Comparison of ENCODE assay signal across 15 cellular contexts in the genomic region with DNA sequence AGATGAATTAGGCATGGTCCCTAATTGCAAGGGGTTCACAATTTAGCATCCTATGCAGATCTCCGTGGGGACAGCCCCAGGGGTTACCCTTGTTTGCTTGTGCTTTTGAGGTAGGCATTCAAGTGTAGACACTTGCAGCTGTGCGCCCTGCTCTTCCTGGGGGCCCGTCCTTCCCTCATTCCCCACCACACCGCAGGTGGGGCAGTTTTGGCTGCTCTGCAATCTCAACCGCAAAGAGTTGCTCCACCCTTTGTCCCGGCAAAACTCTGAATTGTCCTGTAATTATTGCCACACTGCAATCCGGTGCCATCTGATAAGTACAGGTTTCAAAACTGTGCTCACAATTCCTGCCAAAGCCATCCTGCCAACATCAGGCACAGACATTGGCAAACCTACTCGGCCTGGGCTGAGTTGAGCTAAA.
DNase-seq lines count a peak whose midpoint lies in the region; ATAC-seq and TF ChIP-seq lines count a peak whose summit lies in the region.
"Had no signal": no experiment of that assay in that cellular context is flagged by ENCODE, and none has a peak within 500 bp of the region (broad histone marks: within the 10 kb centered on the region; RNA-seq: fewer than 3 reads in every experiment).

No MANE protein-coding gene starts in this region.

- ATAC-seq in HG02885 (IDR thresholded peaks at IDR 0.05; ENCODE audit: poor library complexity, unreplicated experiment), result peak; percentile 55
- ATAC-seq in RWPE2 (ENCODE audit: low read depth), result peak; percentile 49; the same call in 2 of the 3 replicates
- ATAC-seq in lower lobe of right lung, result peak; percentile 63 to 79
- no peak for ATAC-seq in HG03196 (IDR thresholded peaks at IDR 0.05; ENCODE audit: unreplicated experiment)
- no peak for ATAC-seq in gastroesophageal sphincter
- ATAC-seq: natural killer cell treated with Interleukin-12 subunit alpha and Interleukin-12 subunit beta and Interleukin-15 and Interleukin-18, amount 100 ng/mL, for 72 hours had no signal

- no peaks in the 10 kb centered on the region for H3K9me3 ChIP-seq in RWPE2 (ENCODE audit: severe bottlenecking)
- no peaks in the 10 kb centered on the region for H3K9me3 ChIP-seq in lower lobe of right lung
- H3K9me3 ChIP-seq in gastroesophageal sphincter, result no peaks in the 10 kb centered on the region
- H3K9me3 ChIP-seq: thoracic aorta had no signal

- peak overlapping the region; percentile 40 for H3K27ac ChIP-seq in RWPE2 (ENCODE audit: poor library complexity, severe bottlenecking)
- no peak overlapping the region for H3K27ac ChIP-seq in lower lobe of right lung
- no peak overlapping the region for H3K27ac ChIP-seq in gastroesophageal sphincter
- H3K27ac ChIP-seq: hepatocyte, thoracic aorta, WERI-Rb-1 had no signal

- no peak for TF ChIP-seq POLR2A in gastroesophageal sphincter (IDR thresholded peaks at IDR 0.05)

- TF ChIP-seq EP300 in gastroesophageal sphincter (IDR thresholded peaks at IDR 0.05), result no peak

- no CpG with 5 or more reads among the region's 8 CpGs for WGBS in gastroesophageal sphincter (ENCODE audit: low coverage in 1 of 2), 2 donors

- intact Hi-C loops in lower lobe of right lung (cut with DNase I), result no loop called here

- DNase-seq in GM12865 (ENCODE audit: low read depth), result peak; percentile 38
- no peak for DNase-seq in RWPE2 (ENCODE audit: low spot score)
- DNase-seq in lower lobe of right lung, result peak; percentile 61
- DNase-seq in stimulated activated CD4-positive, alpha-beta T cell treated with anti-CD3 and anti-CD28 coated beads, Interleukin-4, amount 100 ng/mL, for 1 hour, result no peak
- no peak for DNase-seq in C1 segment of cervical spinal cord (lab: John Stamatoyannopoulos, UW)
- DNase-seq: CD4-positive, CD25-positive, alpha-beta regulatory T cell; IMR-90; NCI-H526 treated with DMSO at 0.1 percent for 48 hours; WERI-Rb-1 had no signal

- no peak overlapping the region for H3K4me3 ChIP-seq in GM12865 (ENCODE audit: low read depth, low read length)
- H3K4me3 ChIP-seq in RWPE2 (ENCODE audit: severe bottlenecking), result no peak overlapping the region
- no peak overlapping the region for H3K4me3 ChIP-seq in lower lobe of right lung
- no peak overlapping the region for H3K4me3 ChIP-seq in gastroesophageal sphincter
- H3K4me3 ChIP-seq: hepatocyte, thoracic aorta had no signal

- no peak for TF ChIP-seq CTCF in GM12865 (IDR thresholded peaks at IDR 0.05; ENCODE audit: insufficient read depth, low read depth, low read length, missing control alignments)
- no peak for TF ChIP-seq CTCF in RWPE2 (IDR thresholded peaks at IDR 0.05; ENCODE audit: poor library complexity, severe bottlenecking)
- no peak for TF ChIP-seq CTCF in lower lobe of right lung (IDR thresholded peaks at IDR 0.05)
- TF ChIP-seq CTCF in gastroesophageal sphincter (IDR thresholded peaks at IDR 0.05), result no peak

- H3K27me3 ChIP-seq in RWPE2 (ENCODE audit: insufficient read depth, poor library complexity, severe bottlenecking), result no peaks in the 10 kb centered on the region
- H3K27me3 ChIP-seq in lower lobe of right lung (ENCODE audit: low read depth), result no peaks in the 10 kb centered on the region
- H3K27me3 ChIP-seq in gastroesophageal sphincter, result no peaks in the 10 kb centered on the region
- H3K27me3 ChIP-seq: hepatocyte had no signal

- H3K4me1 ChIP-seq in RWPE2 (ENCODE audit: insufficient read depth, poor library complexity, severe bottlenecking), result peaks cover 21% of the 10 kb centered on the region
- H3K4me1 ChIP-seq in lower lobe of right lung, result peaks cover 37% of the 10 kb centered on the region
- peaks cover 0 to 8% (median 3%) of the 10 kb centered on the region in 3 donors for H3K4me1 ChIP-seq in gastroesophageal sphincter

- H3K36me3 ChIP-seq in RWPE2 (ENCODE audit: low read depth), result no peaks in the 10 kb centered on the region
- no peaks in the 10 kb centered on the region for H3K36me3 ChIP-seq in lower lobe of right lung
- H3K36me3 ChIP-seq in gastroesophageal sphincter, result no peaks in the 10 kb centered on the region
- H3K36me3 ChIP-seq: thoracic aorta, WERI-Rb-1 had no signal

Comparison
In these comparisons a context has a peak if more than half of its experiments do, and no peak if none do; other contexts are left out.
1. DNase-seq: peak in GM12865 (single experiment) and lower lobe of right lung (single experiment); none in RWPE2 (single experiment), stimulated activated CD4-positive, alpha-beta T cell treated with anti-CD3 and anti-CD28 coated beads, Interleukin-4, amount 100 ng/mL, for 1 hour (single experiment) and C1 segment of cervical spinal cord (0 of 14).
2. ATAC-seq: peak in HG02885 (single experiment), RWPE2 (single experiment) and lower lobe of right lung (2 of 2); none in HG03196 (single experiment) and gastroesophageal sphincter (single experiment).